ENCODE assay signal across 10 cellular contexts in genomic region chr10:72322280-72323058, GRCh38. TPM values are rescaled to one million over a fixed set of nuclear protein-coding genes. Genes with fewer than 3 reads are reported as not detected.
DNase-seq lines count a peak whose midpoint lies in the region; ATAC-seq, FAIRE-seq and TF ChIP-seq lines count a peak whose summit lies in the region.
"Had no signal": no experiment of that assay in that cellular context is flagged by ENCODE, and none has a peak within 500 bp of the region (broad histone marks: within the 10 kb centered on the region; RNA-seq: fewer than 3 reads in every experiment).

No MANE protein-coding gene starts in this region.

- H3K36me3 ChIP-seq in keratinocyte (ENCODE audit: control insufficient read depth in 2 of 2, extremely low read depth in 1 of 2, insufficient read depth in 2 of 2, low read length in 2 of 2) = no peaks in the 10 kb centered on the region

- H2AFZ ChIP-seq in keratinocyte (ENCODE audit: control insufficient read depth, low read length) = no peak overlapping the region

- H3K4me2 ChIP-seq in keratinocyte (ENCODE audit: control insufficient read depth, extremely low read depth, insufficient read depth, low read depth, low read length) = peak overlapping the region; percentile 68

- H3K4me3 ChIP-seq in keratinocyte (ENCODE audit: control insufficient read depth in 2 of 3, extremely low read depth in 1 of 3, insufficient read depth in 2 of 3, low read depth in 1 of 3, low read length in 3 of 3) = peak overlapping the region in 1 of 3 experiments; percentile 19

- no peak for ATAC-seq in HG03039 (IDR thresholded peaks at IDR 0.05; ENCODE audit: unreplicated experiment)
- ATAC-seq in HG02763 (IDR thresholded peaks at IDR 0.05; ENCODE audit: unreplicated experiment) = no peak
- no peak for ATAC-seq in GM18520 (IDR thresholded peaks at IDR 0.05; ENCODE audit: unreplicated experiment)

- H3K4me1 ChIP-seq in keratinocyte (ENCODE audit: control insufficient read depth, extremely low read depth, insufficient read depth, low read length) = peaks cover 48% of the 10 kb centered on the region

- TF ChIP-seq CTCF in keratinocyte (optimal IDR thresholded peaks at IDR 0.05 in 1 of 3, IDR thresholded peaks at IDR 0.05 in 1 of 3, conservative IDR thresholded peaks at IDR 0.05 in 1 of 3; ENCODE audit: extremely low read depth in 1 of 3, insufficient read depth in 2 of 3, low read length in 3 of 3) = no peak

- peak overlapping the region; percentile 94 for H3K27ac ChIP-seq in keratinocyte (ENCODE audit: control insufficient read depth, insufficient read depth, low read length)

- dilution Hi-C loops in keratinocyte (cut with MboI; ENCODE audit: extremely low pct_ligation_motif_present, low sequenced_read_pairs) = no loop called here

- H3K27me3 ChIP-seq in keratinocyte (ENCODE audit: control insufficient read depth, extremely low read depth, insufficient read depth, low read length) = no peaks in the 10 kb centered on the region

- DNase-seq in stimulated activated CD4-positive, alpha-beta T cell treated with anti-CD3 and anti-CD28 coated beads, Interleukin-15, amount 100 ng/mL, for 24 hours = peak; percentile 73
- no peak for DNase-seq in stimulated activated CD4-positive, alpha-beta T cell treated with anti-CD3 and anti-CD28 coated beads, Interleukin-2, amount 100 ng/mL, for 24 hours
- peak; percentile 69 to 71 for DNase-seq in activated T-cell treated with anti-CD3 and anti-CD28 coated beads, Interleukin-2, amount 50 U/mL, for 48 hours
- DNase-seq in keratinocyte (ENCODE audit: low read depth, low spot score) = peak; percentile 97
- peak; percentile 73 for DNase-seq in urothelium cell line (ENCODE audit: low spot score)
- DNase-seq: T1000 had no signal

- H3K9me3 ChIP-seq in keratinocyte (ENCODE audit: control insufficient read depth, low read depth, low read length) = no peaks in the 10 kb centered on the region

- H3K79me2 ChIP-seq in keratinocyte (ENCODE audit: control insufficient read depth, insufficient read depth, low read length) = no peaks in the 10 kb centered on the region

- FAIRE-seq in keratinocyte (lab: Jason Lieb, UNC) = peak; percentile 56
- FAIRE-seq in urothelium cell line (lab: Jason Lieb, UNC) = no peak
- FAIRE-seq: endometrium had no signal

- no peaks in the 10 kb centered on the region for H4K20me1 ChIP-seq in keratinocyte (ENCODE audit: control insufficient read depth, extremely low read depth, insufficient read depth, low read length)

- H3K9me1 ChIP-seq in keratinocyte (ENCODE audit: control insufficient read depth, extremely low read depth, insufficient read depth, low read length) = no peaks in the 10 kb centered on the region

- H3K9ac ChIP-seq in keratinocyte (ENCODE audit: control insufficient read depth, extremely low read depth, insufficient read depth, low read length) = peak overlapping the region; percentile 91

RNA-seq across cellular contexts. Expression of gene DNAJB12, which starts 32.2 kb away (rescaled TPM):
- polyA plus RNA-seq in keratinocyte = 11.5 to 19.3 TPM (median 12.0 TPM) in 3 replicates
- polyA plus RNA-seq in keratinocyte (2011; ENCODE audit: low read depth) = 14.8 TPM
- 11.5 and 14.9 TPM in 2 replicates for polyA plus RNA-seq in keratinocyte (2011; cell fraction: cytosol; rRNA removed)
- polyA plus RNA-seq in keratinocyte (2011; cell fraction: nucleus; rRNA removed) = 32.1 and 39.9 TPM in 2 replicates
- 16.2 and 23.3 TPM in 2 replicates for polyA plus RNA-seq in keratinocyte (2012; ENCODE audit: low replicate concordance)
- polyA minus RNA-seq in keratinocyte = 11.2 to 31.7 TPM (median 11.8 TPM) in 3 replicates
- polyA minus RNA-seq in keratinocyte (2011; cell fraction: cytosol; rRNA and poly(A)+ RNA removed) = 12.5 TPM
- 19.3 and 20.3 TPM in 2 replicates for polyA minus RNA-seq in keratinocyte (2011; cell fraction: nucleus; rRNA and poly(A)+ RNA removed)

RNA-seq across cellular contexts. Expression of gene DDIT4, which starts 48.7 kb away (rescaled TPM):
- polyA plus RNA-seq in keratinocyte = 153 to 289 TPM (median 248 TPM) in 3 replicates
- polyA plus RNA-seq in keratinocyte (2011; ENCODE audit: low read depth) = 227 TPM
- 88.3 and 149 TPM in 2 replicates for polyA plus RNA-seq in keratinocyte (2011; cell fraction: cytosol; rRNA removed)
- polyA plus RNA-seq in keratinocyte (2011; cell fraction: nucleus; rRNA removed) = 237 and 241 TPM in 2 replicates
- polyA plus RNA-seq in keratinocyte (2012; ENCODE audit: low replicate concordance) = 409 and 466 TPM in 2 replicates
- 214 to 285 TPM (median 225 TPM) in 3 replicates for polyA minus RNA-seq in keratinocyte
- polyA minus RNA-seq in keratinocyte (2011; cell fraction: cytosol; rRNA and poly(A)+ RNA removed) = 466 TPM
- polyA minus RNA-seq in keratinocyte (2011; cell fraction: nucleus; rRNA and poly(A)+ RNA removed) = 259 and 281 TPM in 2 replicates

Comparison
In these comparisons a context has a peak if more than half of its experiments do, and no peak if none do; other contexts are left out.
1. DNase-seq: peak in stimulated activated CD4-positive, alpha-beta T cell treated with anti-CD3 and anti-CD28 coated beads, Interleukin-15, amount 100 ng/mL, for 24 hours (single experiment), activated T-cell treated with anti-CD3 and anti-CD28 coated beads, Interleukin-2, amount 50 U/mL, for 48 hours (2 of 2), keratinocyte (single experiment) and urothelium cell line (single experiment); none in stimulated activated CD4-positive, alpha-beta T cell treated with anti-CD3 and anti-CD28 coated beads, Interleukin-2, amount 100 ng/mL, for 24 hours (0 of 2).